Comparison of ENCODE assay signal across 8 cellular contexts in genomic region chr6:84728602-84729001, GRCh38. TPM values are rescaled to one million over a fixed set of nuclear protein-coding genes. Genes with fewer than 3 reads are reported as not detected.
DNase-seq lines count a peak whose midpoint lies in the region; ATAC-seq, FAIRE-seq and TF ChIP-seq lines count a peak whose summit lies in the region.

No MANE protein-coding gene starts in this region.

- H4K20me1 ChIP-seq in endothelial cell of umbilical vein (replicated peaks; ENCODE audit: control insufficient read depth, extremely low read depth, insufficient read depth, low read length), result no peaks in the 10 kb centered on the region

- H3K9me3 ChIP-seq in endothelial cell of umbilical vein (replicated peaks; ENCODE audit: control insufficient read depth, insufficient read depth, low read length), result no peaks in the 10 kb centered on the region

- dilution Hi-C loops in endothelial cell of umbilical vein (cut with MboI; ENCODE audit: extremely low pct_ligation_motif_present, low sequenced_read_pairs), result loop anchor here (25.0 kb wide), 1 partner anchor 91 kb away; no protein-coding TSS in a partner anchor

- H3K27ac ChIP-seq in 22Rv1, result no peak overlapping the region
- no peak overlapping the region for H3K27ac ChIP-seq in endothelial cell of umbilical vein (ENCODE audit: insufficient read depth, low read depth, low read length)

- POLR2A ChIA-PET in endothelial cell of umbilical vein (lab: Charles Lee), result no interaction called here

- no peaks in the 10 kb centered on the region for H3K27me3 ChIP-seq in endothelial cell of umbilical vein (ENCODE audit: control insufficient read depth in 2 of 2, insufficient read depth in 2 of 2, low read length in 2 of 2)

- no TSS peak for BruUV-seq in endothelial cell of umbilical vein (replicated peaks; lab: Mats Ljungman, UMichigan)

- H3K9me1 ChIP-seq in endothelial cell of umbilical vein (replicated peaks; ENCODE audit: control insufficient read depth, extremely low read depth, insufficient read depth, low read length), result no peaks in the 10 kb centered on the region

- intact Hi-C loops in endothelial cell of umbilical vein (cut with micrococcal nuclease), result loop anchor here (1.0 kb wide), 1 partner anchor 239 kb away; no protein-coding TSS in a partner anchor

- H3K9ac ChIP-seq in endothelial cell of umbilical vein (replicated peaks; ENCODE audit: extremely low read depth, insufficient read depth, low read length), result no peak overlapping the region

- CTCF ChIA-PET in endothelial cell of umbilical vein (lab: Charles Lee), result interaction anchor here (0.7 to 1.7 kb wide), 13 partner anchors 13 to 398 kb away, joined by 3 to 7 read pairs (median 4); partner anchors contain the start of gene TBX18

- no peaks in the 10 kb centered on the region for H3K79me2 ChIP-seq in endothelial cell of umbilical vein (ENCODE audit: control insufficient read depth, insufficient read depth, low read length)

- peak; percentile 4 for FAIRE-seq in endothelial cell of umbilical vein (lab: Jason Lieb, UNC)

- H3K36me3 ChIP-seq in endothelial cell of umbilical vein (ENCODE audit: control insufficient read depth in 2 of 2, extremely low read depth in 1 of 2, insufficient read depth in 2 of 2, low read length in 2 of 2), result peaks cover 0 to 3% of the 10 kb centered on the region in 2 experiments

- peak; percentile 57 for TF ChIP-seq CTCF in 22Rv1 (IDR thresholded peaks at IDR 0.05)
- TF ChIP-seq CTCF in endothelial cell of umbilical vein (IDR thresholded peaks at IDR 0.05; ENCODE audit: extremely low read depth in 1 of 2, insufficient read depth in 1 of 2, low read depth in 1 of 2, low read length in 2 of 2), result peak; percentile 19 to 31

- H2AFZ ChIP-seq in endothelial cell of umbilical vein (ENCODE audit: low read depth, low read length), result no peak overlapping the region

- no peak overlapping the region for H3K4me3 ChIP-seq in endothelial cell of umbilical vein (replicated peaks in 1 of 3; ENCODE audit: insufficient read depth in 1 of 3, low read depth in 1 of 3, low read length in 3 of 3)

- TF ChIP-seq POLR2A in endothelial cell of umbilical vein (IDR thresholded peaks at IDR 0.05; ENCODE audit: low read depth, low read length), result no peak

- peaks cover 24% of the 10 kb centered on the region for H3K4me1 ChIP-seq in endothelial cell of umbilical vein (ENCODE audit: control insufficient read depth, extremely low read depth, insufficient read depth, low read length)

- DNase-seq in NCI-H1694 (lab: John Stamatoyannopoulos, UW) (peak; percentile 15), endothelial cell of umbilical vein (ENCODE audit: low read depth, low spot score) (peak; percentile 39), NK-92 (lab: John Stamatoyannopoulos, UW; ENCODE audit: unreplicated experiment) (no peak)
- DNase-seq in activated CD8-positive, alpha-beta memory T cell treated with anti-CD3 and anti-CD28 coated beads, Interleukin-2, amount 50 U/mL, for 4 hours, result no peak

- ATAC-seq in GM18511 (IDR thresholded peaks at IDR 0.05; ENCODE audit: unreplicated experiment) (peak; percentile 66), HG02763 (IDR thresholded peaks at IDR 0.05; ENCODE audit: unreplicated experiment) (no peak), HG02571 (IDR thresholded peaks at IDR 0.05; ENCODE audit: unreplicated experiment) (no peak)

- H3K4me2 ChIP-seq in endothelial cell of umbilical vein (ENCODE audit: insufficient read depth, low read length), result no peak overlapping the region

TF ChIP-seq in endothelial cell of umbilical vein, 7 proteins besides CTCF, POLR2A, EP300 and RAD21:
- no peak for TF ChIP-seq POLR2AphosphoS5 (IDR thresholded peaks at IDR 0.05; ENCODE audit: insufficient read depth, low read depth, low read length)
- TF ChIP-seq MAX (IDR thresholded peaks at IDR 0.05; ENCODE audit: insufficient read depth, insufficient read length), result no peak
- TF ChIP-seq EZH2 (IDR thresholded peaks at IDR 0.05; ENCODE audit: borderline replicate concordance, low read depth, low read length, severe bottlenecking), result no peak
- no peak for TF ChIP-seq JUN (IDR thresholded peaks at IDR 0.05; ENCODE audit: borderline replicate concordance, insufficient read depth, insufficient read length, low read depth)
- TF ChIP-seq MYC (IDR thresholded peaks at IDR 0.05; ENCODE audit: low read depth, low read length), result no peak

RNA-seq across cellular contexts. Expression of gene TBX18, which starts 35.8 kb away (rescaled TPM):
- 28.4 and 35.3 TPM in 2 replicates for total RNA-seq in endothelial cell of umbilical vein
- polyA plus RNA-seq in endothelial cell of umbilical vein, result 60.5 and 61.8 TPM in 2 replicates
- 41.4 and 42.6 TPM in 2 replicates for polyA plus RNA-seq in endothelial cell of umbilical vein (2011; cell fraction: cytosol; rRNA removed)
- polyA plus RNA-seq in endothelial cell of umbilical vein (2011; cell fraction: nucleus; rRNA removed), result 128 and 152 TPM in 2 replicates
- 26.0 and 31.4 TPM in 2 replicates for polyA plus RNA-seq in endothelial cell of umbilical vein (2012)
- polyA minus RNA-seq in endothelial cell of umbilical vein, result 124 and 125 TPM in 2 replicates
- polyA minus RNA-seq in endothelial cell of umbilical vein (2011; cell fraction: cytosol; rRNA and poly(A)+ RNA removed), result not detected
- polyA minus RNA-seq in endothelial cell of umbilical vein (2011; cell fraction: nucleus; rRNA and poly(A)+ RNA removed), result 147 and 151 TPM in 2 replicates

Comparison
In these comparisons a context has a peak if more than half of its experiments do, and no peak if none do; other contexts are left out.
1. DNase-seq: peak in NCI-H1694 (single experiment) and endothelial cell of umbilical vein (single experiment); none in activated CD8-positive, alpha-beta memory T cell treated with anti-CD3 and anti-CD28 coated beads, Interleukin-2, amount 50 U/mL, for 4 hours (single experiment) and NK-92 (single experiment).